21 cellular contexts compared by ENCODE assay signal in genomic region chr7:28091190-28091589, GRCh38.
"Had no signal": no experiment of that assay in that cellular context is flagged by ENCODE, and none has a peak within 500 bp of the region (broad histone marks: within the 10 kb centered on the region; RNA-seq: fewer than 3 reads in every experiment).

No MANE protein-coding gene starts in this region.

- FAIRE-seq: pancreas, urothelium cell line had no signal

- H3K27ac ChIP-seq: esophagus muscularis mucosa, heart left ventricle, pancreas, psoas muscle, right atrium auricular region, transverse colon, VCaP had no signal

- ATAC-seq: activated CD4-positive, CD25-positive, alpha-beta regulatory T cell treated with anti-CD3 and anti-CD28 coated beads, Interleukin-2, amount 50 U/mL, for 24 hours; activated CD8-positive, alpha-beta T cell treated with anti-CD3 and anti-CD28 coated beads, Interleukin-2, amount 10 ng/mL, durations not matched to agents 7 days and 5 days; heart left ventricle; left colon; pancreas; psoas muscle; stimulated activated naive B cell treated with anti-CD40 and anti-IgM and Interleukin-4, amounts not matched to agents 10 μg/mL and 1 μg/mL and 100 μg/mL, for 72 hours had no signal

- H3K4me3 ChIP-seq: esophagus muscularis mucosa, heart left ventricle, pancreas, psoas muscle, right atrium auricular region, transverse colon had no signal

- H3K4me1 ChIP-seq: pancreas, right atrium auricular region had no signal

- H3K27me3 ChIP-seq: esophagus muscularis mucosa, heart left ventricle, pancreas, right atrium auricular region, transverse colon had no signal

- H3K9me3 ChIP-seq: esophagus muscularis mucosa, heart left ventricle, pancreas, psoas muscle, right atrium auricular region, transverse colon had no signal

- H3K36me3 ChIP-seq: esophagus muscularis mucosa, heart left ventricle, pancreas, right atrium auricular region, transverse colon had no signal

- DNase-seq: activated CD4-positive, alpha-beta T cell treated with anti-CD3 and anti-CD28 coated beads, Interleukin-2, amount 10 ng/mL, durations not matched to agents 7 days and 5 days; activated CD8-positive, alpha-beta T cell treated with anti-CD3 and anti-CD28 coated beads, Interleukin-2, amount 10 ng/mL, durations not matched to agents 7 days and 5 days; activated gamma-delta T cell treated with Interleukin-2 at 50 U/mL for 16 hours; anterior cingulate cortex; caudate nucleus; effector memory CD4-positive, alpha-beta T cell; heart left ventricle; islet precursor cell; left colon; nephron progenitor cell; pancreas; psoas muscle; stimulated activated CD4-positive, alpha-beta T cell treated with anti-CD3 and anti-CD28 coated beads, Interleukin-2, amount 100 ng/mL, for 24 hours; stimulated activated CD8-positive, alpha-beta memory T cell treated with anti-CD3 and anti-CD28 coated beads, Interleukin-4, amount 100 ng/mL, for 48 hours; stimulated activated naive B cell treated with anti-CD40 and anti-IgM and Interleukin-4, amounts not matched to agents 10 μg/mL and 1 μg/mL and 100 μg/mL, for 72 hours; transverse colon had no signal
